Comparison of ENCODE assay signal across 28 cellular contexts in genomic region chr11:25876456-25876965, GRCh38.
"Had no signal": no experiment of that assay in that cellular context is flagged by ENCODE, and none has a peak within 500 bp of the region (broad histone marks: within the 10 kb centered on the region; RNA-seq: fewer than 3 reads in every experiment).

No MANE protein-coding gene starts in this region.

- H3K36me3 ChIP-seq: adrenal gland, breast epithelium, SJCRH30, WERI-Rb-1 had no signal

- FAIRE-seq: astrocyte had no signal

- H3K9me3 ChIP-seq: adrenal gland, body of pancreas, breast epithelium, SJCRH30 had no signal

- H3K4me2 ChIP-seq: KMS-11 had no signal

- H3K9ac ChIP-seq: KMS-11 had no signal

- H3K27ac ChIP-seq: adrenal gland, body of pancreas, breast epithelium, KMS-11, SJCRH30, SK-N-MC, WERI-Rb-1 had no signal

- H3K4me1 ChIP-seq: adrenal gland, body of pancreas, breast epithelium, SJCRH30 had no signal

- DNase-seq: activated CD4-positive, alpha-beta T cell treated with anti-CD3 and anti-CD28 coated beads, Interleukin-2, amount 10 ng/mL, durations not matched to agents 24 days and 14 days; activated CD4-positive, alpha-beta T cell treated with anti-CD3 and anti-CD28 coated beads, Interleukin-2, amount 50 U/mL, for 48 hours; activated CD8-positive, alpha-beta T cell treated with anti-CD3 and anti-CD28 coated beads, Interleukin-2, amount 10 ng/mL, durations not matched to agents 7 days and 5 days; activated gamma-delta T cell; activated naive CD4-positive, alpha-beta T cell treated with anti-CD3 and anti-CD28 coated beads for 36 hours; activated T-cell treated with anti-CD3 and anti-CD28 coated beads, Interleukin-2, amount 50 U/mL, for 24 hours; adrenal gland; body of pancreas; caudate nucleus; cerebellar nuclear complex; NCI-H1105; NCI-H1417 treated with DMSO at 0.1 percent for 48 hours; NCI-H187 treated with DMSO at 0.1 percent for 48 hours; NCI-H2081; NCI-H2171 treated with DMSO at 0.1 percent for 48 hours; NCI-H2227 treated with DMSO at 0.1 percent for 48 hours; NCI-H446; NCI-H510A treated with DMSO at 0.1 percent for 48 hours; NK-92 treated with Interleukin-12 subunit alpha and Interleukin-12 subunit beta, amount 100 ng/mL, for 24 hours; Right ventricle myocardium superior; SJCRH30; T1000; WERI-Rb-1 had no signal

- H3K4me3 ChIP-seq: adrenal gland, body of pancreas, breast epithelium, SJCRH30, SK-N-MC had no signal

- H3K27me3 ChIP-seq: adrenal gland, body of pancreas, breast epithelium, SJCRH30 had no signal

- ATAC-seq: activated CD8-positive, alpha-beta T cell treated with anti-CD3 and anti-CD28 coated beads, Interleukin-2, amount 10 ng/mL, durations not matched to agents 7 days and 5 days; activated naive CD4-positive, alpha-beta T cell treated with anti-CD3 and anti-CD28 coated beads, Interleukin-2, amount 50 U/mL, for 72 hours; body of pancreas had no signal
